11 cellular contexts compared by ENCODE assay signal in the genomic region with DNA sequence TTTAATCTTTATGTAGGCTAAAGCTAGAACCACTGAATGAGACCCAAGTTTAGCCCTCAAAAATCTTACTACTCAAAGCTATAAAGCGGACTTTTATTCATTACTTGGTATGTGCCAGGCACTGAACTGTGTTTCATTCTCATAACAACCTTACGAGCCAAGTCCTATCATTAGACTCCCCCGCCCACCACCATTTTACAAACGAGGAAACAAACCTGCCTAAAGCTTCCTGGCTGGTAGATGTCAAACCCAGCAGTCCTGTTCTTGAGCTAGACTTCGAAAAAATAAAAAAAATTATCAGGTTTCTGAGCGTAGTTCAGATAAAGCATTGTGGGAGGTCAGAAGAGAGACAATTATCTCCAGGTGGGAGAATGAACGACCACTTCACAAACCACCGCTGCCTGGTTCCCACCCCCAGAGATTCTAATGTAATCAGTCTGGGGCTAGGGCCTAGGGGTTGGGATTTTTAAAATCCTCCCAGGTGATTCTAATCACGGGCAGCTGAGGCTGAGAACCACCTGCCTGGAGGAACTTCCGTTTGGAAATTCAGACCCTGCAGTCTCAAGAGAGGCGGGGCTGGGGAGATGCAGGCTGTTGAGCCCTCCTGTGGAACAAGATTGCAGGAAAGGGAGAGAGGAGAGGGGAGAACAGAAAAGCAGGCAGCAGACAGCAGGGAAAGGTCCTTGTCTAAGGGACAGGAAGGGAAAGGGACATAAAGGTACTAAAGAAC. TPM values are rescaled to one million over a fixed set of nuclear protein-coding genes. Genes with fewer than 3 reads are reported as not detected.
DNase-seq lines count a peak whose midpoint lies in the region; ATAC-seq, FAIRE-seq and TF ChIP-seq lines count a peak whose summit lies in the region.
"Had no signal": no experiment of that assay in that cellular context is flagged by ENCODE, and none has a peak within 500 bp of the region (broad histone marks: within the 10 kb centered on the region; RNA-seq: fewer than 3 reads in every experiment).

No MANE protein-coding gene starts in this region.

- no peak for TF ChIP-seq EP300 in A549 (IDR thresholded peaks at IDR 0.05)

- DNase-seq in A549 (ENCODE audit: low read depth in 1 of 2, low spot score in 1 of 2) (no peak), IMR-90 (no peak), brain microvascular endothelial cell (no peak), hippocampal formation (lab: John Stamatoyannopoulos, UW) (no peak)
- DNase-seq in natural killer cell treated with Interleukin-12 subunit alpha and Interleukin-12 subunit beta and Interleukin-15 and Interleukin-18, amount 100 ng/mL, for 72 hours (ENCODE audit: low spot score) = no peak
- DNase-seq: CD8-positive, alpha-beta memory T cell had no signal

- in situ Hi-C loops in IMR-90 (cut with MboI; ENCODE audit: low sequenced_read_pairs) (no loop called here), brain microvascular endothelial cell (cut with HindIII; ENCODE audit: low pct_ligation_motif_present, low sequenced_read_pairs) (loop anchor here (25.0 kb wide), 1 partner anchor 242 kb away; the partner anchor contains the start of gene HIVEP1)

- peak overlapping the region; percentile 60 for H3K56ac ChIP-seq in IMR-90 (ENCODE audit: extremely low read depth, insufficient read depth, low read length)

- H3K9me3 ChIP-seq in A549 = 0 out of 3 replicates have a peak, but pooled peaks cover 3% of the 10 kb centered on the region
- H3K9me3 ChIP-seq in IMR-90 (ENCODE audit: control insufficient read depth, insufficient read depth, low read length) = no peaks in the 10 kb centered on the region
- no peaks in the 10 kb centered on the region for H3K9me3 ChIP-seq in mucosa of rectum (ENCODE audit: control insufficient read depth in 2 of 2, low read length in 2 of 2)

- intact Hi-C loops in IMR-90 (cut with micrococcal nuclease) = loop anchor here (5.0 kb wide), 5 partner anchors 47 to 522 kb away; partner anchors contain the start of gene EDN1

- H2BK20ac ChIP-seq in IMR-90 (ENCODE audit: low read depth, low read length) = peak overlapping the region; percentile 87

- H3K27ac ChIP-seq in A549 = peak overlapping the region; percentile 83 to 99
- peak overlapping the region; percentile 81 for H3K27ac ChIP-seq in IMR-90 (ENCODE audit: insufficient read depth, low read length)
- H3K27ac ChIP-seq in brain microvascular endothelial cell = peak overlapping the region; percentile 98
- H3K27ac ChIP-seq in mucosa of rectum (ENCODE audit: low read depth in 2 of 2, low read length in 2 of 2) = peak overlapping the region; percentile 88 to 96

- 82% methylated on average over 11 of the region's 11 CpGs for WGBS in A549 (ENCODE audit: missing lambda C conversion rate)
- 65% methylated on average over 4 of the region's 11 CpGs; no CpG with 5 or more reads in 1 of the 2 experiments for WGBS in IMR-90 (ENCODE audit: extremely low coverage in 2 of 2, insufficient read length in 1 of 2), 2 experiments

- peak overlapping the region; percentile 89 for H2AFZ ChIP-seq in IMR-90 (replicated peaks; ENCODE audit: low read length, poor library complexity)

- H3K23ac ChIP-seq in IMR-90 (ENCODE audit: low read depth, low read length) = peak overlapping the region; percentile 57

- H4K20me1 ChIP-seq in IMR-90 (ENCODE audit: insufficient read depth, low read length) = no peaks in the 10 kb centered on the region

- FAIRE-seq in A549 (lab: Jason Lieb, UNC) = no peak
- FAIRE-seq: endometrium had no signal

- peak overlapping the region; percentile 55 for H3K4me2 ChIP-seq in A549
- H3K4me2 ChIP-seq in IMR-90 (ENCODE audit: low read depth, low read length) = peak overlapping the region; percentile 14

- H2AK9ac ChIP-seq in IMR-90 (replicated peaks; ENCODE audit: low read depth, low read length, poor library complexity) = peak overlapping the region; percentile 80

- TF ChIP-seq POLR2A in A549 (IDR thresholded peaks at IDR 0.05; ENCODE audit: low read length) (no peak), IMR-90 (IDR thresholded peaks at IDR 0.05; ENCODE audit: low read depth, low read length) (no peak)

- dilution Hi-C loops in IMR-90 (cut with HindIII; ENCODE audit: low sequenced_read_pairs, unreplicated experiment) = no loop called here

- H2AK5ac ChIP-seq in IMR-90 (ENCODE audit: low read depth, low read length) = peak overlapping the region; percentile 89

- peak overlapping the region; percentile 45 to 89 for H4K8ac ChIP-seq in IMR-90 (ENCODE audit: low read depth in 2 of 2, low read length in 2 of 2)

- TF ChIP-seq CTCF in A549 (IDR thresholded peaks at IDR 0.05) (no peak), IMR-90 (conservative IDR thresholded peaks at IDR 0.05; ENCODE audit: low read depth, low read length) (no peak), brain microvascular endothelial cell (IDR thresholded peaks at IDR 0.05; ENCODE audit: low read depth, low read length, missing control alignments) (no peak)

- H3K4me1 Mint-ChIP-seq in natural killer cell treated with Interleukin-12 subunit alpha and Interleukin-12 subunit beta and Interleukin-15 and Interleukin-18, amount 100 ng/mL, for 72 hours (ENCODE audit: low read depth in 2 of 2) = no peaks in the 10 kb centered on the region
- H3K4me1 Mint-ChIP-seq: CD8-positive, alpha-beta memory T cell had no signal

- H3K4me3 ChIP-seq in A549 (no peak overlapping the region), IMR-90 (ENCODE audit: insufficient read depth, low read depth, low read length) (no peak overlapping the region), brain microvascular endothelial cell (ENCODE audit: low read depth, low read length) (no peak overlapping the region), mucosa of rectum (ENCODE audit: low read length in 2 of 2) (peak overlapping the region; percentile 14 to 41)

- peak overlapping the region; percentile 95 for H2BK5ac ChIP-seq in IMR-90 (ENCODE audit: low read depth, low read length, poor library complexity, severe bottlenecking)

- CTCF ChIA-PET in A549 (lab: Yijun Ruan, JAX) = interaction anchor here (0.6 to 2.6 kb wide), 3 partner anchors 56 to 835 kb away, joined by 3 to 8 read pairs (median 3); no protein-coding TSS in a partner anchor
- CTCF ChIA-PET in IMR-90 (lab: Yijun Ruan, JAX) = no interaction called here

- peak overlapping the region; percentile 85 for H2BK15ac ChIP-seq in IMR-90 (ENCODE audit: low read depth, low read length)

- peaks cover 18 to 22% of the 10 kb centered on the region in 2 donors for H3K27me3 Mint-ChIP-seq in natural killer cell treated with Interleukin-12 subunit alpha and Interleukin-12 subunit beta and Interleukin-15 and Interleukin-18, amount 100 ng/mL, for 72 hours

- H3K9me1 ChIP-seq in IMR-90 (ENCODE audit: insufficient read depth, low read length) = peaks cover 28% of the 10 kb centered on the region

- H3K27me3 ChIP-seq in IMR-90 (ENCODE audit: control insufficient read depth, insufficient read depth, low read length) (no peaks in the 10 kb centered on the region), brain microvascular endothelial cell (replicated peaks) (no peaks in the 10 kb centered on the region), mucosa of rectum (ENCODE audit: control insufficient read depth in 2 of 2, insufficient read depth in 2 of 2, low read length in 2 of 2) (no peaks in the 10 kb centered on the region)

- H3K79me1 ChIP-seq in IMR-90 (ENCODE audit: low read depth in 1 of 2, low read length in 2 of 2) = no peaks in the 10 kb centered on the region; a peak in 1 of 4 replicates

- POLR2A ChIA-PET in A549 (lab: Yijun Ruan, JAX) = interaction anchor here (1.3 to 2.5 kb wide), 3 partner anchors 40 to 151 kb away, joined by 4 to 8 read pairs (median 7); no protein-coding TSS in a partner anchor
- POLR2A ChIA-PET in IMR-90 (lab: Charles Lee; ENCODE audit: unreplicated experiment) = no interaction called here

- no peaks in the 10 kb centered on the region for H3K36me3 Mint-ChIP-seq in natural killer cell treated with Interleukin-12 subunit alpha and Interleukin-12 subunit beta and Interleukin-15 and Interleukin-18, amount 100 ng/mL, for 72 hours
- H3K36me3 Mint-ChIP-seq: CD8-positive, alpha-beta memory T cell had no signal

- ATAC-seq in A549 = no peak
- ATAC-seq in IMR-90 (ENCODE audit: low read depth) = no peak
- ATAC-seq in GM18511 (IDR thresholded peaks at IDR 0.05; ENCODE audit: unreplicated experiment) = no peak
- no peak for ATAC-seq in natural killer cell treated with Interleukin-12 subunit alpha and Interleukin-12 subunit beta and Interleukin-15 and Interleukin-18, amount 100 ng/mL, for 72 hours
- ATAC-seq in HG02970 (IDR thresholded peaks at IDR 0.05; ENCODE audit: low FRiP score, unreplicated experiment) = no peak

- H4K91ac ChIP-seq in IMR-90 (ENCODE audit: insufficient read depth, low read depth, low read length) = peak overlapping the region; percentile 90

- peaks cover 65% of the 10 kb centered on the region for H3K4me1 ChIP-seq in A549
- peaks cover 36% of the 10 kb centered on the region for H3K4me1 ChIP-seq in IMR-90 (ENCODE audit: control insufficient read depth, insufficient read depth, low read length)
- peaks cover 22 to 36% of the 10 kb centered on the region in 2 donors for H3K4me1 ChIP-seq in mucosa of rectum (ENCODE audit: control insufficient read depth in 2 of 2, insufficient read depth in 2 of 2, low read length in 2 of 2)

- peak overlapping the region; percentile 18 for H3K9ac ChIP-seq in IMR-90 (ENCODE audit: low read depth, low read length)
- peak overlapping the region; percentile 53 to 64 for H3K9ac ChIP-seq in mucosa of rectum (ENCODE audit: low read depth in 1 of 2, low read length in 2 of 2)

- H2BK120ac ChIP-seq in IMR-90 (ENCODE audit: low read depth, low read length) = peak overlapping the region; percentile 97

- H3K27ac Mint-ChIP-seq in natural killer cell treated with Interleukin-12 subunit alpha and Interleukin-12 subunit beta and Interleukin-15 and Interleukin-18, amount 100 ng/mL, for 72 hours = no peak overlapping the region

- peak overlapping the region; percentile 57 for H4K5ac ChIP-seq in IMR-90 (ENCODE audit: low read depth, low read length)

- no peak overlapping the region for H3K4me3 Mint-ChIP-seq in natural killer cell treated with Interleukin-12 subunit alpha and Interleukin-12 subunit beta and Interleukin-15 and Interleukin-18, amount 100 ng/mL, for 72 hours
- H3K4me3 Mint-ChIP-seq: CD8-positive, alpha-beta memory T cell had no signal

- peak overlapping the region; percentile 93 for H3K14ac ChIP-seq in IMR-90 (replicated peaks; ENCODE audit: low read depth, low read length)

- H3K9me3 Mint-ChIP-seq in natural killer cell treated with Interleukin-12 subunit alpha and Interleukin-12 subunit beta and Interleukin-15 and Interleukin-18, amount 100 ng/mL, for 72 hours = no peaks in the 10 kb centered on the region
- H3K9me3 Mint-ChIP-seq: CD8-positive, alpha-beta memory T cell had no signal

- BruUV-seq in IMR-90 (replicated peaks; lab: Mats Ljungman, UMichigan) = no TSS peak

- no peak for TF ChIP-seq RAD21 in A549 (conservative IDR thresholded peaks at IDR 0.05 in 1 of 2, IDR thresholded peaks at IDR 0.05 in 1 of 2)
- no peak for TF ChIP-seq RAD21 in IMR-90 (IDR thresholded peaks at IDR 0.05; ENCODE audit: low read length)

- H3K36me3 ChIP-seq in IMR-90 (ENCODE audit: control insufficient read depth, insufficient read depth, low read length) (no peaks in the 10 kb centered on the region), brain microvascular endothelial cell (replicated peaks) (no peaks in the 10 kb centered on the region), mucosa of rectum (ENCODE audit: control insufficient read depth in 2 of 2, insufficient read depth in 2 of 2, low read length in 2 of 2) (peaks cover 2 to 19% of the 10 kb centered on the region in 2 donors)

- peak overlapping the region; percentile 62 for H3K18ac ChIP-seq in IMR-90 (ENCODE audit: low read depth, low read length)

- H3K4ac ChIP-seq in IMR-90 (ENCODE audit: low read depth, low read length) = peak overlapping the region; percentile 98

RNA-seq across cellular contexts. Expression of gene ADTRP, which starts 8.6 kb away (rescaled TPM):
- polyA plus RNA-seq in A549 (2011; rRNA removed) = 0.57 and 0.82 TPM in 2 replicates
- 0.12 and 0.21 TPM in 2 replicates for polyA plus RNA-seq in A549 (2012; cell fraction: cytosol; rRNA removed)
- 0.11 and 0.19 TPM in 2 replicates for polyA plus RNA-seq in A549 (2012; cell fraction: nucleus; rRNA removed)
- 0.35 to 0.59 TPM (median 0.42 TPM) in 3 replicates for polyA plus RNA-seq in A549 (2017; fragmentation: RNase III; extraction: RNeasy Plus Mini Kit Qiagen cat#74134 plus additional on column Dnase treatment)
- polyA minus RNA-seq in A549 (2011; rRNA and poly(A)+ RNA removed) = 0.25 and 0.44 TPM in 2 replicates
- 0.72 and 0.83 TPM in 2 replicates for total RNA-seq in IMR-90 (2012; rRNA removed)
- polyA plus RNA-seq in IMR-90 (2012; rRNA removed) = 0.14 and 0.50 TPM in 2 replicates
- 0.11 and 0.35 TPM in 2 replicates for polyA plus RNA-seq in IMR-90 (2012; cell fraction: cytosol; rRNA removed)
- polyA plus RNA-seq in IMR-90 (2012; cell fraction: nucleus; rRNA removed; ENCODE audit: low replicate concordance) = 0.32 and 0.88 TPM in 2 replicates
- 1 to 10 TPM in 1 of 2 donors, not detected in 1; 1.0 TPM for total RNA-seq in natural killer cell treated with Interleukin-12 subunit alpha and Interleukin-12 subunit beta and Interleukin-15 and Interleukin-18, amount 100 ng/mL, for 72 hours
- total RNA-seq: OCI-LY7 had no signal
- polyA plus RNA-seq: CD8-positive, alpha-beta memory T cell had no signal

Comparison
In these comparisons a context has a peak if more than half of its experiments do, and no peak if none do; other contexts are left out.
1. H3K4me3 ChIP-seq: peak in mucosa of rectum (2 of 2); none in A549 (single experiment), IMR-90 (single experiment) and brain microvascular endothelial cell (single experiment).
2. Peak in every context shown above with its lines, with median percentiles within 50 percentile points of each other: H3K27ac ChIP-seq.